2 cellular contexts compared by ENCODE assay signal in the genomic region with DNA sequence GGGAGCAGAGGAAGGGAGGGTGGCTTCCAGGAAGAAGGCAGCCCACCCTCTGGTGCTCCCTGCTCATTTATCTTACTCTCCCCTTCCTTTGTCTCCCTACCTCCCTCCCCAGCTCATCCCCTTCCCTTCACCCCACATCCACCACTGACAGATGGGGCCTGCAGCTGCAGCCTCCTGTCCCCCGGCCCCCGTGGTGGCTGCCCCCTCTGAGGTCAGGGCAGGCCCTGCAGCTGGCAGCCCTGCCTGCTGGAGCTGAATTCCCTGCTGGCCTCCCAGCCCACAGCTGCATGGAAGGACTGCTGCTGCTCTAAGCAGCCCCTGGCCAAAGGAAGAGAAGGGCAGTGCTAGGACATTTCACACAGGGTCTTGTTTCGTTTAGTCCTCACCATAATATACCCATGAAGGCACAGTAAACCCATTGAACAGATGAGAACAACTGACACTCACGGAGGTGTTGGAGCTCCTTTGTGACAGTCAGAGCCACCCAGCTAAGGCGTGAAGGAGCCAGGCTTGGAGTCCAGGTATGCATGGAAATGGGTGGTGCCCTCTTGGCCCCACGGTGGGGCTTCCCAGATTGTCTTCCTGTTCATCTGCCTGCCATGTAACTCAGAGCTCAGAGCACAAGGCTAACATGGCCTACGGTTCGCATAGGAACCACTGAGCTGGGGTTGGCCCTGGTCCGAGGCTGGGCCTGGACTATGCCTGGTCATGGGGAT.
TF ChIP-seq lines count a peak whose summit lies in the region.

No MANE protein-coding gene starts in this region.

TF ChIP-seq in SK-N-SH, 30 proteins besides CTCF, POLR2A, EP300 and RAD21:
- TF ChIP-seq, protein P1, sequence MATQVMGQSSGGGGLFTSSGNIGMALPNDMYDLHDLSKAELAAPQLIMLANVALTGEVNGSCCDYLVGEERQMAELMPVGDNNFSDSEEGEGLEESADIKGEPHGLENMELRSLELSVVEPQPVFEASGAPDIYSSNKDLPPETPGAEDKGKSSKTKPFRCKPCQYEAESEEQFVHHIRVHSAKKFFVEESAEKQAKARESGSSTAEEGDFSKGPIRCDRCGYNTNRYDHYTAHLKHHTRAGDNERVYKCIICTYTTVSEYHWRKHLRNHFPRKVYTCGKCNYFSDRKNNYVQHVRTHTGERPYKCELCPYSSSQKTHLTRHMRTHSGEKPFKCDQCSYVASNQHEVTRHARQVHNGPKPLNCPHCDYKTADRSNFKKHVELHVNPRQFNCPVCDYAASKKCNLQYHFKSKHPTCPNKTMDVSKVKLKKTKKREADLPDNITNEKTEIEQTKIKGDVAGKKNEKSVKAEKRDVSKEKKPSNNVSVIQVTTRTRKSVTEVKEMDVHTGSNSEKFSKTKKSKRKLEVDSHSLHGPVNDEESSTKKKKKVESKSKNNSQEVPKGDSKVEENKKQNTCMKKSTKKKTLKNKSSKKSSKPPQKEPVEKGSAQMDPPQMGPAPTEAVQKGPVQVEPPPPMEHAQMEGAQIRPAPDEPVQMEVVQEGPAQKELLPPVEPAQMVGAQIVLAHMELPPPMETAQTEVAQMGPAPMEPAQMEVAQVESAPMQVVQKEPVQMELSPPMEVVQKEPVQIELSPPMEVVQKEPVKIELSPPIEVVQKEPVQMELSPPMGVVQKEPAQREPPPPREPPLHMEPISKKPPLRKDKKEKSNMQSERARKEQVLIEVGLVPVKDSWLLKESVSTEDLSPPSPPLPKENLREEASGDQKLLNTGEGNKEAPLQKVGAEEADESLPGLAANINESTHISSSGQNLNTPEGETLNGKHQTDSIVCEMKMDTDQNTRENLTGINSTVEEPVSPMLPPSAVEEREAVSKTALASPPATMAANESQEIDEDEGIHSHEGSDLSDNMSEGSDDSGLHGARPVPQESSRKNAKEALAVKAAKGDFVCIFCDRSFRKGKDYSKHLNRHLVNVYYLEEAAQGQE (IDR thresholded peaks at IDR 0.05; ENCODE audit: low read depth, low read length): no peak
- TF ChIP-seq JUND (IDR thresholded peaks at IDR 0.05) (no peak), CHD2 (IDR thresholded peaks at IDR 0.05; ENCODE audit: low read length, partially characterized antibody) (no peak), RXRA (IDR thresholded peaks at IDR 0.05; ENCODE audit: borderline replicate concordance, low read depth) (no peak), EZH2phosphoT487 (IDR thresholded peaks at IDR 0.05; ENCODE audit: borderline replicate concordance, low read depth) (no peak), POLR2AphosphoS5 (IDR thresholded peaks at IDR 0.05; ENCODE audit: low read depth, low read length) (no peak), TCF12 (IDR thresholded peaks at IDR 0.05) (no peak), MXI1 (IDR thresholded peaks at IDR 0.05; ENCODE audit: low read depth, low read length) (no peak), TAF1 (IDR thresholded peaks at IDR 0.05; ENCODE audit: borderline replicate concordance, low read depth, low read length) (no peak)
- TF ChIP-seq, protein P2, sequence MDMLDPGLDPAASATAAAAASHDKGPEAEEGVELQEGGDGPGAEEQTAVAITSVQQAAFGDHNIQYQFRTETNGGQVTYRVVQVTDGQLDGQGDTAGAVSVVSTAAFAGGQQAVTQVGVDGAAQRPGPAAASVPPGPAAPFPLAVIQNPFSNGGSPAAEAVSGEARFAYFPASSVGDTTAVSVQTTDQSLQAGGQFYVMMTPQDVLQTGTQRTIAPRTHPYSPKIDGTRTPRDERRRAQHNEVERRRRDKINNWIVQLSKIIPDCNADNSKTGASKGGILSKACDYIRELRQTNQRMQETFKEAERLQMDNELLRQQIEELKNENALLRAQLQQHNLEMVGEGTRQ (IDR thresholded peaks at IDR 0.05; ENCODE audit: borderline replicate concordance, low read depth, low read length): no peak
- TF ChIP-seq, protein P3, sequence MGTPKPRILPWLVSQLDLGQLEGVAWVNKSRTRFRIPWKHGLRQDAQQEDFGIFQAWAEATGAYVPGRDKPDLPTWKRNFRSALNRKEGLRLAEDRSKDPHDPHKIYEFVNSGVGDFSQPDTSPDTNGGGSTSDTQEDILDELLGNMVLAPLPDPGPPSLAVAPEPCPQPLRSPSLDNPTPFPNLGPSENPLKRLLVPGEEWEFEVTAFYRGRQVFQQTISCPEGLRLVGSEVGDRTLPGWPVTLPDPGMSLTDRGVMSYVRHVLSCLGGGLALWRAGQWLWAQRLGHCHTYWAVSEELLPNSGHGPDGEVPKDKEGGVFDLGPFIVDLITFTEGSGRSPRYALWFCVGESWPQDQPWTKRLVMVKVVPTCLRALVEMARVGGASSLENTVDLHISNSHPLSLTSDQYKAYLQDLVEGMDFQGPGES (IDR thresholded peaks at IDR 0.05; ENCODE audit: low read depth, low read length): no peak

TF ChIP-seq in SK-N-SH treated with all-trans-retinoic acid at 6 μM for 48 hours, 23 proteins besides CTCF, POLR2A, EP300 and RAD21 (continued from another document):
- TF ChIP-seq, protein P4, sequence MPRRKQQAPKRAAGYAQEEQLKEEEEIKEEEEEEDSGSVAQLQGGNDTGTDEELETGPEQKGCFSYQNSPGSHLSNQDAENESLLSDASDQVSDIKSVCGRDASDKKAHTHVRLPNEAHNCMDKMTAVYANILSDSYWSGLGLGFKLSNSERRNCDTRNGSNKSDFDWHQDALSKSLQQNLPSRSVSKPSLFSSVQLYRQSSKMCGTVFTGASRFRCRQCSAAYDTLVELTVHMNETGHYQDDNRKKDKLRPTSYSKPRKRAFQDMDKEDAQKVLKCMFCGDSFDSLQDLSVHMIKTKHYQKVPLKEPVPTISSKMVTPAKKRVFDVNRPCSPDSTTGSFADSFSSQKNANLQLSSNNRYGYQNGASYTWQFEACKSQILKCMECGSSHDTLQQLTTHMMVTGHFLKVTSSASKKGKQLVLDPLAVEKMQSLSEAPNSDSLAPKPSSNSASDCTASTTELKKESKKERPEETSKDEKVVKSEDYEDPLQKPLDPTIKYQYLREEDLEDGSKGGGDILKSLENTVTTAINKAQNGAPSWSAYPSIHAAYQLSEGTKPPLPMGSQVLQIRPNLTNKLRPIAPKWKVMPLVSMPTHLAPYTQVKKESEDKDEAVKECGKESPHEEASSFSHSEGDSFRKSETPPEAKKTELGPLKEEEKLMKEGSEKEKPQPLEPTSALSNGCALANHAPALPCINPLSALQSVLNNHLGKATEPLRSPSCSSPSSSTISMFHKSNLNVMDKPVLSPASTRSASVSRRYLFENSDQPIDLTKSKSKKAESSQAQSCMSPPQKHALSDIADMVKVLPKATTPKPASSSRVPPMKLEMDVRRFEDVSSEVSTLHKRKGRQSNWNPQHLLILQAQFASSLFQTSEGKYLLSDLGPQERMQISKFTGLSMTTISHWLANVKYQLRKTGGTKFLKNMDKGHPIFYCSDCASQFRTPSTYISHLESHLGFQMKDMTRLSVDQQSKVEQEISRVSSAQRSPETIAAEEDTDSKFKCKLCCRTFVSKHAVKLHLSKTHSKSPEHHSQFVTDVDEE (CRISPR knock-in tag; IDR thresholded peaks at IDR 0.05): no peak
- TF ChIP-seq, protein P5, sequence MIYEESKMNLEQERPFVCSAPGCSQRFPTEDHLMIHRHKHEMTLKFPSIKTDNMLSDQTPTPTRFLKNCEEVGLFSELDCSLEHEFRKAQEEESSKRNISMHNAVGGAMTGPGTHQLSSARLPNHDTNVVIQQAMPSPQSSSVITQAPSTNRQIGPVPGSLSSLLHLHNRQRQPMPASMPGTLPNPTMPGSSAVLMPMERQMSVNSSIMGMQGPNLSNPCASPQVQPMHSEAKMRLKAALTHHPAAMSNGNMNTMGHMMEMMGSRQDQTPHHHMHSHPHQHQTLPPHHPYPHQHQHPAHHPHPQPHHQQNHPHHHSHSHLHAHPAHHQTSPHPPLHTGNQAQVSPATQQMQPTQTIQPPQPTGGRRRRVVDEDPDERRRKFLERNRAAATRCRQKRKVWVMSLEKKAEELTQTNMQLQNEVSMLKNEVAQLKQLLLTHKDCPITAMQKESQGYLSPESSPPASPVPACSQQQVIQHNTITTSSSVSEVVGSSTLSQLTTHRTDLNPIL (CRISPR knock-in tag; IDR thresholded peaks at IDR 0.05; ENCODE audit: low read depth): no peak
- TF ChIP-seq ARNTL (CRISPR knock-in tag; IDR thresholded peaks at IDR 0.05; ENCODE audit: borderline replicate concordance, low read depth) (no peak), ISL1 (CRISPR knock-in tag; IDR thresholded peaks at IDR 0.05) (no peak), ZFP3 (CRISPR knock-in tag; IDR thresholded peaks at IDR 0.05) (no peak), RARB (CRISPR knock-in tag; IDR thresholded peaks at IDR 0.05) (no peak)
